ENCODE assay signal across 23 cellular contexts in the genomic region with DNA sequence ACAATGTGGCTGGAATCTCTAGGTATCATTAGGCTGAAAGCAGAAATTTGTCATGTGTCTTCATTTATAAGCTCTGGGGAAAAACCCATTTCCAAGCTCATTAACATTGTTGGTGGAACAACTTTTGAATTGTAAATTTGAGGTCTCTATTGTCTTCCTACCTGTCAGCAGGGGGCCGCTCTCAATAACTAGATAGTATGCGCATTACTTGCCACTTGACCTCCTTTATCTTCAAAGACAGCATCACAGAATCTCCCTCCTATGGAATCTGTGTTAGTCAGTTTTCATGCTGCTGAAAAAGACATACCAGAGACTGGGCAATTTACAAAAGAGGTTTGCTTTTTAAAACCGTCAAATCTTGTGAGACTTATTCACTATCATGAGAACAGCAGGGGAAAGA.
DNase-seq lines count a peak whose midpoint lies in the region; ATAC-seq, FAIRE-seq and TF ChIP-seq lines count a peak whose summit lies in the region.
"Had no signal": no experiment of that assay in that cellular context is flagged by ENCODE, and none has a peak within 500 bp of the region (broad histone marks: within the 10 kb centered on the region; RNA-seq: fewer than 3 reads in every experiment).

No MANE protein-coding gene starts in this region.

- peak; percentile 94 for FAIRE-seq in H1 (lab: Jason Lieb, UNC)
- FAIRE-seq: D721Med, GM19239 had no signal

- H4K8ac ChIP-seq in H1 (ENCODE audit: extremely low read depth, insufficient read depth, low read length), result no peak overlapping the region

- H3K9ac ChIP-seq in HUES6 (ENCODE audit: low read length) (no peak overlapping the region), H1 (replicated peaks in 1 of 4; ENCODE audit: extremely low read depth in 1 of 4, low read depth in 3 of 4, low read length in 3 of 4) (no peak overlapping the region), iPS-20b (ENCODE audit: low read depth, low read length) (no peak overlapping the region)

- no peak for TF ChIP-seq POLR2A in H1 (IDR thresholded peaks at IDR 0.05; ENCODE audit: control extremely low read depth in 1 of 2, low read depth in 2 of 2, low read length in 2 of 2)

- H3K4me1 ChIP-seq in HUES6 (ENCODE audit: control insufficient read depth, insufficient read depth, low read length) (no peaks in the 10 kb centered on the region; the same call in 1 of the 2 replicates), H1 (replicated peaks in 1 of 4; ENCODE audit: control insufficient read depth in 3 of 4, insufficient read depth in 4 of 4, low read length in 3 of 4) (peaks cover 0 to 7% (median under 1%) of the 10 kb centered on the region in 4 experiments; a peak in 4 of 7 replicates), iPS-20b (ENCODE audit: insufficient read depth, low read length) (peaks cover 10% of the 10 kb centered on the region; the same call in 1 of the 2 replicates), tibial artery (no peaks in the 10 kb centered on the region)

- H3K79me2 ChIP-seq in H1 (ENCODE audit: control insufficient read depth in 1 of 2, insufficient read depth in 2 of 2, low read length in 2 of 2), result no peaks in the 10 kb centered on the region

- no peak overlapping the region for H3K4ac ChIP-seq in H1 (replicated peaks; ENCODE audit: insufficient read length, low read depth, low read length)

- H2BK15ac ChIP-seq in H1 (ENCODE audit: low read length), result no peak overlapping the region

- H3K27ac ChIP-seq in HUES6 (ENCODE audit: low read depth, low read length), result peak overlapping the region; percentile 39
- no peak overlapping the region; the same call in 1 of the 2 replicates for H3K27ac ChIP-seq in H1 (ENCODE audit: low read depth, low read length)
- peak overlapping the region; percentile 37 for H3K27ac ChIP-seq in iPS-20b (ENCODE audit: low read length)
- H3K27ac ChIP-seq in tibial artery, result no peak overlapping the region
- H3K27ac ChIP-seq: SJCRH30 had no signal

- H3K79me1 ChIP-seq in H1 (ENCODE audit: low read depth, low read length), result no peaks in the 10 kb centered on the region

- H3K36me3 ChIP-seq in HUES6 (ENCODE audit: control insufficient read depth, insufficient read depth, low read length) (0 out of 2 replicates have a peak, but pooled peaks cover 3% of the 10 kb centered on the region), H1 (ENCODE audit: control insufficient read depth in 2 of 4, insufficient read depth in 4 of 4, low read length in 3 of 4) (peaks cover 0 to 23% (median 5%) of the 10 kb centered on the region in 4 experiments; a peak in 3 of 8 replicates), iPS-20b (ENCODE audit: insufficient read depth, low read depth, low read length) (peaks cover 9% of the 10 kb centered on the region; the same call in 1 of the 2 replicates), tibial artery (no peaks in the 10 kb centered on the region)
- H3K36me3 ChIP-seq: MG63, SJCRH30 had no signal

- H3K27me3 ChIP-seq in HUES6 (ENCODE audit: control insufficient read depth, insufficient read depth, low read length) (no peaks in the 10 kb centered on the region), H1 (replicated peaks in 1 of 4; ENCODE audit: control insufficient read depth in 3 of 4, extremely low read depth in 1 of 4, insufficient read depth in 3 of 4, low read length in 3 of 4) (no peaks in the 10 kb centered on the region), iPS-20b (ENCODE audit: insufficient read depth, low read length) (no peaks in the 10 kb centered on the region), tibial artery (no peaks in the 10 kb centered on the region)
- H3K27me3 ChIP-seq: MG63, SJCRH30 had no signal

- peak in 1 of 2 experiments; percentile 77; a peak in 1 of 3 replicates for TF ChIP-seq EP300 in H1 (IDR thresholded peaks at IDR 0.05; ENCODE audit: borderline replicate concordance in 1 of 2, low read depth in 2 of 2, low read length in 2 of 2)

- H3K23me2 ChIP-seq in H1 (ENCODE audit: low read depth, low read length), result no peaks in the 10 kb centered on the region

- no peak for ATAC-seq in GM21825 (IDR thresholded peaks at IDR 0.05; ENCODE audit: unreplicated experiment)
- ATAC-seq in GM19351 (IDR thresholded peaks at IDR 0.05; ENCODE audit: unreplicated experiment), result no peak
- ATAC-seq in GM19397 (IDR thresholded peaks at IDR 0.05; ENCODE audit: unreplicated experiment), result no peak
- ATAC-seq: HCT116, Panc1 had no signal

- H4K20me1 ChIP-seq in H1 (replicated peaks in 1 of 2; ENCODE audit: control insufficient read depth in 1 of 2, insufficient read depth in 2 of 2, low read length in 2 of 2), result no peaks in the 10 kb centered on the region

- POLR2A ChIA-PET in H1 (lab: Charles Lee; ENCODE audit: partially characterized antibody), result interaction anchor here (0.6 kb wide), 1 partner anchor 14 kb away, joined by 3 read pairs; no protein-coding TSS in a partner anchor

- intact Hi-C loops in tibial artery (cut with DNase I; ENCODE audit: low total_unique reads), result no loop called here

- DNase-seq in ELF-1 (ENCODE audit: low read depth, low spot score), result peak; percentile 39
- peak in 1 of 2 experiments; percentile 54 for DNase-seq in H1 (ENCODE audit: low read depth in 1 of 2, low spot score in 2 of 2)
- no peak for DNase-seq in tibial artery
- DNase-seq: DMS53; GF-D8; MG63; NCI-H1048; NCI-H1417 treated with DMSO at 0.1 percent for 48 hours; NCI-H187; NCI-H2227 treated with DMSO at 0.1 percent for 48 hours; NCI-H510A treated with DMSO at 0.1 percent for 48 hours; NCI-H774; NK-92 treated with Interleukin-12 subunit alpha and Interleukin-12 subunit beta, amount 100 ng/mL, for 24 hours; SJCRH30 had no signal

- H3K14ac ChIP-seq in H1 (ENCODE audit: insufficient read length), result no peak overlapping the region

- H3K23ac ChIP-seq in H1 (ENCODE audit: insufficient read length), result no peak overlapping the region

- CTCF ChIA-PET in H1 (lab: Charles Lee; ENCODE audit: partially characterized antibody), result no interaction called here

- H3K56ac ChIP-seq in H1 (replicated peaks; ENCODE audit: insufficient read length, low read depth, low read length), result no peak overlapping the region

- H2BK12ac ChIP-seq in H1 (ENCODE audit: low read depth, low read length), result no peak overlapping the region

- H2AFZ ChIP-seq in H1 (ENCODE audit: low read length), result no peak overlapping the region

- no peak overlapping the region for H2BK20ac ChIP-seq in H1 (ENCODE audit: low read length)

- H2AK5ac ChIP-seq in H1 (ENCODE audit: low read depth, low read length), result no peak overlapping the region

- no peak for TF ChIP-seq RAD21 in H1 (IDR thresholded peaks at IDR 0.05 in 1 of 2, conservative IDR thresholded peaks at IDR 0.05 in 1 of 2; ENCODE audit: low read depth in 2 of 2, low read length in 2 of 2)

- H3K9me3 ChIP-seq in HUES6 (ENCODE audit: control insufficient read depth, insufficient read depth, low read depth, low read length) (peaks cover 46% of the 10 kb centered on the region), H1 (ENCODE audit: insufficient read depth in 2 of 2, low read depth in 1 of 2, low read length in 1 of 2) (peaks cover 28 to 31% of the 10 kb centered on the region in 2 experiments), iPS-20b (ENCODE audit: insufficient read depth, low read depth, low read length) (peaks cover 45% of the 10 kb centered on the region), tibial artery (no peaks in the 10 kb centered on the region)
- H3K9me3 ChIP-seq: MG63 had no signal

- TF ChIP-seq CTCF in H1 (IDR thresholded peaks at IDR 0.05; ENCODE audit: control extremely low read depth in 1 of 3, insufficient read depth in 1 of 3, low read depth in 1 of 3, low read length in 3 of 3), result no peak
- no peak for TF ChIP-seq CTCF in tibial artery (IDR thresholded peaks at IDR 0.05)

- 43% methylated on average over 3 of the region's 3 CpGs; no CpG with 5 or more reads in 1 of the 2 experiments for WGBS in H1 (ENCODE audit: extremely low coverage in 1 of 2, insufficient coverage in 1 of 2, insufficient read length in 1 of 2, insufficient replicate concordance in 2 of 2, low coverage in 1 of 2, low lambda C conversion rate in 2 of 2, missing lambda C conversion rate in 1 of 2), 2 experiments

- no peak overlapping the region for H2BK120ac ChIP-seq in H1 (replicated peaks; ENCODE audit: low read depth, low read length)

- H2BK5ac ChIP-seq in H1 (ENCODE audit: low read depth, low read length), result no peak overlapping the region

- H4K5ac ChIP-seq in H1 (ENCODE audit: insufficient read length, low read depth, low read length), result peak overlapping the region; percentile 44

- 0 out of 4 replicates have a peak overlapping the region, but pooled peaks of 1 of the 2 experiments have one; percentile 10 for H3K4me2 ChIP-seq in H1 (ENCODE audit: insufficient read depth in 1 of 2, low read depth in 2 of 2, low read length in 2 of 2)

- no peak overlapping the region for H3K18ac ChIP-seq in H1 (ENCODE audit: extremely low read depth, low read length)

- H4K91ac ChIP-seq in H1 (replicated peaks; ENCODE audit: insufficient read length, low read length), result no peak overlapping the region

- H3K4me3 ChIP-seq in HUES6 (ENCODE audit: low read depth, low read length) (no peak overlapping the region), H1 (ENCODE audit: extremely low read depth in 1 of 4, insufficient read depth in 2 of 4, low read depth in 3 of 4, low read length in 4 of 4) (no peak overlapping the region; a peak in 1 of 8 replicates), iPS-20b (ENCODE audit: low read length) (no peak overlapping the region), tibial artery (no peak overlapping the region)
- H3K4me3 ChIP-seq: MG63, SJCRH30 had no signal

TF ChIP-seq in H1, 55 proteins besides CTCF, POLR2A, EP300 and RAD21 (continues in another document):
- TF ChIP-seq SP1 (IDR thresholded peaks at IDR 0.05; ENCODE audit: low read depth, low read length) (0 out of 2 replicates have a peak, but pooled peaks have one; percentile 63), JUND (IDR thresholded peaks at IDR 0.05; ENCODE audit: low read length) (peak; percentile 38; the same call in 1 of the 2 replicates), PHF8 (conservative IDR thresholded peaks at IDR 0.05; ENCODE audit: low read depth, low read length) (no peak), TBP (IDR thresholded peaks at IDR 0.05; ENCODE audit: low read depth, low read length) (no peak), TCF12 (IDR thresholded peaks at IDR 0.05; ENCODE audit: low read depth, low read length) (0 out of 2 replicates have a peak, but pooled peaks have one; percentile 31), TAF7 (optimal IDR thresholded peaks at IDR 0.05; ENCODE audit: borderline replicate concordance, low read depth, low read length) (no peak), POU5F1 (IDR thresholded peaks at IDR 0.05; ENCODE audit: low read depth, low read length) (peak; percentile 97)

Comparison
In these comparisons a context has a peak if more than half of its experiments do, and no peak if none do; other contexts are left out.
1. H3K27ac ChIP-seq: peak in HUES6 (single experiment) and iPS-20b (single experiment); none in H1 (single experiment) and tibial artery (0 of 2).